ENCODE assay signal across 30 cellular contexts in genomic region chr2:121705390-121705789, GRCh38.
"Had no signal": no experiment of that assay in that cellular context is flagged by ENCODE, and none has a peak within 500 bp of the region (broad histone marks: within the 10 kb centered on the region; RNA-seq: fewer than 3 reads in every experiment).

No MANE protein-coding gene starts in this region.

- H3K27ac Mint-ChIP-seq: activated B cell treated with CpG ODN at 0.5 μM for 24 hours; activated CD8-positive, alpha-beta memory T cell treated with anti-CD3 and anti-CD28 coated beads, Interleukin-2, amount 10 ng/mL, durations not matched to agents 7 days and 5 days; activated CD8-positive, alpha-beta T cell treated with anti-CD3 and anti-CD28 coated beads, Interleukin-2, amount 10 ng/mL, durations not matched to agents 7 days and 5 days; activated naive CD4-positive, alpha-beta T cell treated with anti-CD3 and anti-CD28 coated beads for 36 hours; activated naive CD8-positive, alpha-beta T cell treated with anti-CD3 and anti-CD28 coated beads for 36 hours; activated T-cell treated with anti-CD3 and anti-CD28 coated beads, Interleukin-2, amount 50 U/mL, for 72 hours; stimulated activated naive B cell treated with anti-CD40 and anti-IgM and Interleukin-4, amounts not matched to agents 10 μg/mL and 1 μg/mL and 100 μg/mL, for 72 hours had no signal

- ATAC-seq: activated CD8-positive, alpha-beta memory T cell treated with anti-CD3 and anti-CD28 coated beads, Interleukin-2, amount 10 ng/mL, durations not matched to agents 7 days and 5 days; activated CD8-positive, alpha-beta T cell treated with anti-CD3 and anti-CD28 coated beads, Interleukin-2, amount 10 ng/mL, durations not matched to agents 7 days and 5 days; activated T-cell treated with anti-CD3 and anti-CD28 coated beads, Interleukin-2, amount 50 U/mL, for 72 hours; gastrocnemius medialis; sciatic nerve; stimulated activated naive B cell treated with anti-CD40 and anti-IgM and Interleukin-4, amounts not matched to agents 10 μg/mL and 1 μg/mL and 100 μg/mL, for 72 hours had no signal

- DNase-seq: activated B cell treated with CpG ODN at 0.5 μM for 24 hours; activated CD4-positive, alpha-beta T cell treated with anti-CD3 and anti-CD28 coated beads, Interleukin-2, amount 50 U/mL, for 1 hour; activated CD8-positive, alpha-beta memory T cell treated with anti-CD3 and anti-CD28 coated beads, Interleukin-2, amount 10 ng/mL, durations not matched to agents 7 days and 5 days; activated CD8-positive, alpha-beta T cell treated with anti-CD3 and anti-CD28 coated beads, Interleukin-2, amount 10 ng/mL, durations not matched to agents 7 days and 5 days; activated effector memory CD4-positive, alpha-beta T cell treated with Interleukin-2 at 50 U/mL for 16 hours; activated naive CD4-positive, alpha-beta T cell treated with anti-CD3 and anti-CD28 coated beads for 36 hours; activated naive CD8-positive, alpha-beta T cell treated with anti-CD3 and anti-CD28 coated beads for 36 hours; activated T-cell treated with anti-CD3 and anti-CD28 coated beads, Interleukin-2, amount 50 U/mL, for 72 hours; brain microvascular endothelial cell; gastrocnemius medialis; glutamatergic neuron; islet precursor cell; left ventricle myocardium inferior; retina; small intestine; stimulated activated CD4-positive, alpha-beta T cell treated with anti-CD3 and anti-CD28 coated beads, Interleukin-1b, Interleukin-23, amount 100 ng/mL, for 48 hours; stimulated activated CD4-positive, alpha-beta T cell treated with anti-CD3 and anti-CD28 coated beads, Interleukin-4, amount 100 ng/mL, for 4 hours; stimulated activated CD8-positive, alpha-beta memory T cell treated with anti-CD3 and anti-CD28 coated beads, Interleukin-4, amount 100 ng/mL, for 48 hours; stimulated activated naive B cell treated with anti-CD40 and anti-IgM and Interleukin-4, amounts not matched to agents 10 μg/mL and 1 μg/mL and 100 μg/mL, for 72 hours; stomach; T-helper 2 cell; thyroid gland; upper lobe of left lung had no signal

- H3K9me3 Mint-ChIP-seq: activated B cell treated with CpG ODN at 0.5 μM for 24 hours; activated naive CD4-positive, alpha-beta T cell treated with anti-CD3 and anti-CD28 coated beads for 36 hours; activated naive CD8-positive, alpha-beta T cell treated with anti-CD3 and anti-CD28 coated beads for 36 hours; activated T-cell treated with anti-CD3 and anti-CD28 coated beads, Interleukin-2, amount 50 U/mL, for 72 hours; nephron; stimulated activated naive B cell treated with anti-CD40 and anti-IgM and Interleukin-4, amounts not matched to agents 10 μg/mL and 1 μg/mL and 100 μg/mL, for 72 hours had no signal

- H3K4me1 ChIP-seq: prostate gland, thyroid gland, upper lobe of left lung, vagina had no signal

- FAIRE-seq: endometrium, small intestine had no signal

- H3K27me3 Mint-ChIP-seq: activated naive CD8-positive, alpha-beta T cell treated with anti-CD3 and anti-CD28 coated beads for 36 hours; stimulated activated naive B cell treated with anti-CD40 and anti-IgM and Interleukin-4, amounts not matched to agents 10 μg/mL and 1 μg/mL and 100 μg/mL, for 72 hours had no signal

- H3K27me3 ChIP-seq: ascending aorta, brain microvascular endothelial cell, gastrocnemius medialis, stomach, thyroid gland, upper lobe of left lung, vagina had no signal

- H3K36me3 ChIP-seq: ascending aorta, brain microvascular endothelial cell, gastrocnemius medialis, left ventricle myocardium inferior, prostate gland, stomach, thyroid gland, upper lobe of left lung, vagina had no signal

- H3K4me3 Mint-ChIP-seq: activated B cell treated with CpG ODN at 0.5 μM for 24 hours; activated CD8-positive, alpha-beta memory T cell treated with anti-CD3 and anti-CD28 coated beads, Interleukin-2, amount 10 ng/mL, durations not matched to agents 7 days and 5 days; activated CD8-positive, alpha-beta T cell treated with anti-CD3 and anti-CD28 coated beads, Interleukin-2, amount 10 ng/mL, durations not matched to agents 7 days and 5 days; activated naive CD4-positive, alpha-beta T cell treated with anti-CD3 and anti-CD28 coated beads for 36 hours; activated naive CD8-positive, alpha-beta T cell treated with anti-CD3 and anti-CD28 coated beads for 36 hours; activated T-cell treated with anti-CD3 and anti-CD28 coated beads, Interleukin-2, amount 50 U/mL, for 72 hours; nephron; stimulated activated naive B cell treated with anti-CD40 and anti-IgM and Interleukin-4, amounts not matched to agents 10 μg/mL and 1 μg/mL and 100 μg/mL, for 72 hours had no signal

- H3K4me3 ChIP-seq: ascending aorta, gastrocnemius medialis, left ventricle myocardium inferior, lung, prostate gland, stomach, thyroid gland, upper lobe of left lung, vagina had no signal

- H3K4me1 Mint-ChIP-seq: activated B cell treated with CpG ODN at 0.5 μM for 24 hours had no signal

- H3K36me3 Mint-ChIP-seq: activated naive CD8-positive, alpha-beta T cell treated with anti-CD3 and anti-CD28 coated beads for 36 hours; stimulated activated naive B cell treated with anti-CD40 and anti-IgM and Interleukin-4, amounts not matched to agents 10 μg/mL and 1 μg/mL and 100 μg/mL, for 72 hours had no signal

- H3K9me3 ChIP-seq: ascending aorta, gastrocnemius medialis, left ventricle myocardium inferior, prostate gland, stomach, thyroid gland, upper lobe of left lung, vagina had no signal

- H3K27ac ChIP-seq: ascending aorta, brain microvascular endothelial cell, gastrocnemius medialis, left ventricle myocardium inferior, prostate gland, stomach, thyroid gland, upper lobe of left lung, vagina had no signal
